In the genomic region with DNA sequence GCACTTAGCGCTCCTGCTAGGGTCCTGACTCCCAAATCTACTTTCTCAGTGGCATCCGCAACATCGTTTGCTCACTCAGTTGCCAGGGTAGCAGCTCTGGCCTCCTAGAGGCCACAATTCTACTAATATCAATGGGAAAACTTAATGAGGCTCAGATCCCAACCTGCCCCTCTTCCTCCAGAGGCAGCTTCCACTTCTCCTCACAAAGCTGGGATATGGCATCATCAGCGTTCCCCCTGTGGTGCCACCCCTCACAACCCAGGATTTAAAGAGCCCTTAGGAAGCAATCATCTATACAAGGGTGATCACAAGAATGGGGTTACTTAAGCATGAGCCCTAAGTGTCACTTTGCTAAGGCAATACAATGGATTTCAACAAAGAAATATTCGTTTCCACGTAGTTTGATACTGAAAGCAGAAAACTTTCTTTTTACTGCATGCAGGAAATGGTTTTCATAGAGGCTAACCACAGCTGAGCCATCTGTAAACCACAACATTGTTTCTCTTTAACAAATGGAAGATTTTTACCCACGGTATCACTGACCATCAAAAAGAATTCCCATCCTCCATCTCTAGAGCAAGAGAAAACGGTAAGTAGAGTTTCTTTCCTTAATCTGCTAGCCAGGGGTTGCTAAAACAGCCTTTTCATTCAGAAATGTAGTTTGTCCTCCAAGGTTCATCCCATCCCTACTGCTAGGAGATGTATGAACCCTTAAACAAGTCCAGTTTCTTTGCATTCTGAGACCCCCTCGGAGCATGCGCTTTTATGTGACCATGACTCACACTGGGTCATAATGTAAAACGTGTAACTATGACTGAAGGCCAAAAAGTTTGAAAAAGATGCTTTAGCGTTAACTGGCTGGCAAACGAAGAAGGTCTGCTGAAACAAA, we compare ENCODE assay signal across 8 cellular contexts.
DNase-seq lines count a peak whose midpoint lies in the region; ATAC-seq and TF ChIP-seq lines count a peak whose summit lies in the region.

No MANE protein-coding gene starts in this region.

- intact Hi-C loops in Caco-2 (cut with micrococcal nuclease; ENCODE audit: unreplicated experiment): no loop called here

- H3K18ac ChIP-seq in neuronal stem cell (ENCODE audit: low read length): no peak overlapping the region

- H3K4me1 Mint-ChIP-seq in Caco-2 (ENCODE audit: low read depth, unreplicated experiment): peaks cover 7% of the 10 kb centered on the region

- no peak overlapping the region for H2BK120ac ChIP-seq in neuronal stem cell (ENCODE audit: low read depth, low read length)

- H3K4me3 ChIP-seq in Caco-2 (ENCODE audit: low read depth, low read length) (no peak overlapping the region), neuronal stem cell (ENCODE audit: low read length in 2 of 2) (peak overlapping the region in 1 of 2 donors; percentile 17)

- BruUV-seq in Caco-2 (replicated peaks; lab: Mats Ljungman, UMichigan): no TSS peak

- no peak overlapping the region for H2BK5ac ChIP-seq in neuronal stem cell (ENCODE audit: low read length)

- H3K27me3 ChIP-seq in Caco-2 (replicated peaks; ENCODE audit: control insufficient read depth, insufficient read depth, low read length) (no peaks in the 10 kb centered on the region), neuronal stem cell (ENCODE audit: control insufficient read depth in 3 of 3, insufficient read depth in 3 of 3, low read depth in 1 of 3, low read length in 3 of 3) (no peaks in the 10 kb centered on the region)

- no peaks in the 10 kb centered on the region for H3K27me3 Mint-ChIP-seq in Caco-2 (ENCODE audit: insufficient read depth, unreplicated experiment)

- no peak overlapping the region for H4K8ac ChIP-seq in neuronal stem cell (ENCODE audit: low read depth, low read length)

- peak; percentile 77 for ATAC-seq in GM19467 (IDR thresholded peaks at IDR 0.05; ENCODE audit: unreplicated experiment)
- ATAC-seq in HG03520 (IDR thresholded peaks at IDR 0.05; ENCODE audit: unreplicated experiment): peak; percentile 67

- H2BK15ac ChIP-seq in neuronal stem cell (ENCODE audit: low read length): no peak overlapping the region

- no peaks in the 10 kb centered on the region for H3K79me1 ChIP-seq in neuronal stem cell (ENCODE audit: low read depth, low read length)

- no peak overlapping the region for H3K9ac ChIP-seq in neuronal stem cell (ENCODE audit: low read depth, low read length, poor library complexity)

- WGBS in neuronal stem cell (ENCODE audit: extremely low coverage in 2 of 2, insufficient read length in 2 of 2, insufficient replicate concordance in 1 of 2), 2 donors: no CpG with 5 or more reads among the region's 13 CpGs

- no peak overlapping the region for H3K23ac ChIP-seq in neuronal stem cell (ENCODE audit: low read depth, low read length, poor library complexity)

- no peaks in the 10 kb centered on the region for H3K9me3 Mint-ChIP-seq in Caco-2 (ENCODE audit: unreplicated experiment)

- DNase-seq in Caco-2: no peak
- peak; percentile 85 for DNase-seq in astrocyte of the hippocampus (ENCODE audit: low read depth, low spot score)
- DNase-seq in neuronal stem cell (ENCODE audit: low spot score): no peak
- no peak for DNase-seq in NCI-H2196 (lab: John Stamatoyannopoulos, UW; ENCODE audit: unreplicated experiment)
- DNase-seq in DMS53 treated with DMSO at 0.1 percent for 48 hours (lab: John Stamatoyannopoulos, UW; ENCODE audit: unreplicated experiment): no peak
- no peak for DNase-seq in AML-193 (lab: John Stamatoyannopoulos, UW)

- H3K9me3 ChIP-seq in Caco-2 (no peaks in the 10 kb centered on the region), neuronal stem cell (replicated peaks in 1 of 2; ENCODE audit: control insufficient read depth in 2 of 2, insufficient read depth in 1 of 2, low read depth in 1 of 2, low read length in 2 of 2) (no peaks in the 10 kb centered on the region)

- H3K4me1 ChIP-seq in Caco-2 (no peaks in the 10 kb centered on the region), neuronal stem cell (ENCODE audit: control insufficient read depth in 2 of 2, insufficient read depth in 1 of 2, low read depth in 1 of 2, low read length in 2 of 2) (peaks cover 13 to 48% of the 10 kb centered on the region in 2 donors)

- peaks cover 4% of the 10 kb centered on the region for H3K36me3 Mint-ChIP-seq in Caco-2 (ENCODE audit: insufficient read depth, unreplicated experiment)

- no peak overlapping the region for H3K4me2 ChIP-seq in neuronal stem cell (ENCODE audit: insufficient read depth, low read length, poor library complexity, severe bottlenecking)

- no peak overlapping the region for H2AK5ac ChIP-seq in neuronal stem cell (ENCODE audit: low read depth, low read length)

- H3K36me3 ChIP-seq in Caco-2 (ENCODE audit: control insufficient read depth, insufficient read depth, low read length) (no peaks in the 10 kb centered on the region; the same call in 1 of the 2 replicates), neuronal stem cell (replicated peaks in 1 of 2; ENCODE audit: control insufficient read depth in 2 of 2, insufficient read depth in 2 of 2, low read length in 2 of 2) (peaks cover 0 to 5% of the 10 kb centered on the region in 2 donors)

- H3K14ac ChIP-seq in neuronal stem cell (ENCODE audit: low read length): no peak overlapping the region

- no peak overlapping the region for H2BK12ac ChIP-seq in neuronal stem cell (ENCODE audit: low read length)

- H3K4ac ChIP-seq in neuronal stem cell (ENCODE audit: low read length): no peak overlapping the region

- POLR2A ChIA-PET in Caco-2 (lab: Charles Lee): no interaction called here

- H2AFZ ChIP-seq in neuronal stem cell (ENCODE audit: low read length): peak overlapping the region; percentile 21

- no peak overlapping the region for H3K4me3 Mint-ChIP-seq in Caco-2 (ENCODE audit: unreplicated experiment)

- peak overlapping the region; percentile 23 for H3K27ac ChIP-seq in neuronal stem cell (replicated peaks; ENCODE audit: low read length)

- H4K91ac ChIP-seq in neuronal stem cell (ENCODE audit: low read depth, low read length, poor library complexity): no peak overlapping the region

- CTCF ChIA-PET in Caco-2 (lab: Charles Lee): interaction anchor here (1.0 to 1.2 kb wide), 2 partner anchors 8 to 120 kb away, joined by 3 to 6 read pairs; no protein-coding TSS in a partner anchor

- TF ChIP-seq CTCF in Caco-2 (IDR thresholded peaks at IDR 0.05; ENCODE audit: insufficient read depth in 1 of 2, low read depth in 1 of 2, low read length in 1 of 2, severe bottlenecking in 1 of 2, unreplicated experiment in 1 of 2): no peak

- peak overlapping the region; percentile 13 for H3K27ac Mint-ChIP-seq in Caco-2 (ENCODE audit: unreplicated experiment)
